ENCODE assay signal across 9 cellular contexts in the genomic region with DNA sequence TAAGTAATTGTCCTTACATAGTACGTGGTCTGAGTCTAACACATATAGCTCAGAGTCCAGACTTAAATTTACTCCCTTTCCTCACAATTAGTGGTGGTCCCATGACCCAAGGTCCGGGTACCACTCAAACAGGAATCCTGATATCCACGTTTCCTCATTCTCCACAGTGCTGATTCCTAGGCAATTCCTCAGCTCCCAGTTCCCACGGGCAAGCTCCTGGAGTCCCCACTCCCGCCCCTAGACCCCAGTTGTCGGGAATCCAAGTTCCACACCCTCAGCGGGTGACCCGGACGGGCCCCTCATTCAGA. TPM values are rescaled to one million over a fixed set of nuclear protein-coding genes. Genes with fewer than 3 reads are reported as not detected.
DNase-seq lines count a peak whose midpoint lies in the region; ATAC-seq and TF ChIP-seq lines count a peak whose summit lies in the region.
"Had no signal": no experiment of that assay in that cellular context is flagged by ENCODE, and none has a peak within 500 bp of the region (broad histone marks: within the 10 kb centered on the region; RNA-seq: fewer than 3 reads in every experiment).

No MANE protein-coding gene starts in this region.

- DNase-seq in left ventricle myocardium inferior = no peak
- DNase-seq in left cardiac atrium = no peak
- no peak for DNase-seq in mesothelial cell of epicardium (ENCODE audit: low spot score in 2 of 2, unreplicated experiment in 2 of 2)
- DNase-seq in aorta = no peak
- DNase-seq in stimulated activated CD4-positive, alpha-beta T cell treated with anti-CD3 and anti-CD28 coated beads, Interleukin-2, amount 100 ng/mL, for 24 hours = no peak
- no peak for DNase-seq in medulla oblongata (ENCODE audit: extremely low spot score)

- no peaks in the 10 kb centered on the region for H3K27me3 ChIP-seq in left ventricle myocardium inferior (ENCODE audit: low read depth)
- H3K27me3 ChIP-seq in aorta (ENCODE audit: control insufficient read depth in 1 of 2, insufficient read depth in 2 of 2, low read length in 1 of 2) = no peaks in the 10 kb centered on the region

- H3K36me3 Mint-ChIP-seq in brain (peaks cover 31% of the 10 kb centered on the region), mesothelial cell of epicardium (peaks cover 15% of the 10 kb centered on the region)

- H3K4me3 ChIP-seq in left ventricle myocardium inferior (peak overlapping the region; percentile 99), aorta (ENCODE audit: low read length in 2 of 2) (peak overlapping the region; percentile 93 to 95)

- WGBS in aorta, 2 donors = 0% methylated on average over 9 of the region's 9 CpGs

- H3K27me3 Mint-ChIP-seq in brain (peaks cover 20% of the 10 kb centered on the region), mesothelial cell of epicardium (ENCODE audit: low read depth) (no peaks in the 10 kb centered on the region)

- TF ChIP-seq CTCF in left ventricle myocardium inferior (IDR thresholded peaks at IDR 0.05; ENCODE audit: borderline replicate concordance) (no peak), brain (conservative IDR thresholded peaks at IDR 0.05) (no peak), mesothelial cell of epicardium (IDR thresholded peaks at IDR 0.05; ENCODE audit: unreplicated experiment) (no peak)

- intact Hi-C loops in left ventricle myocardium inferior (cut with micrococcal nuclease) = no loop called here
- intact Hi-C loops in left cardiac atrium (cut with DNase I) = no loop called here
- intact Hi-C loops in aorta (cut with DNase I) = no loop called here

- H3K4me1 Mint-ChIP-seq in brain = peaks cover 57% of the 10 kb centered on the region
- peaks cover 30% of the 10 kb centered on the region for H3K4me1 Mint-ChIP-seq in mesothelial cell of epicardium

- no peaks in the 10 kb centered on the region for H3K9me3 ChIP-seq in left ventricle myocardium inferior (replicated peaks)
- no peaks in the 10 kb centered on the region for H3K9me3 ChIP-seq in aorta (ENCODE audit: control insufficient read depth, low read length)

- H3K4me1 ChIP-seq in left ventricle myocardium inferior (peaks cover 64% of the 10 kb centered on the region), aorta (ENCODE audit: control insufficient read depth in 1 of 2, insufficient read depth in 2 of 2, low read length in 2 of 2) (peaks cover 0 to 4% of the 10 kb centered on the region in 2 donors)

- H3K27ac Mint-ChIP-seq in brain (peak overlapping the region; percentile 91 to 96 (median 95)), mesothelial cell of epicardium (peak overlapping the region; percentile 95)

- ATAC-seq in left cardiac atrium (no peak), aorta (ENCODE audit: low FRiP score) (no peak), HG03135 (IDR thresholded peaks at IDR 0.05; ENCODE audit: unreplicated experiment) (no peak)

- H3K36me3 ChIP-seq in left ventricle myocardium inferior = peaks cover 41% of the 10 kb centered on the region
- H3K36me3 ChIP-seq in aorta (ENCODE audit: control insufficient read depth in 1 of 2, insufficient read depth in 2 of 2, low read length in 1 of 2) = no peaks in the 10 kb centered on the region

- peak overlapping the region; percentile 91 to 99 (median 95) for H3K4me3 Mint-ChIP-seq in brain
- peak overlapping the region; percentile 89 for H3K4me3 Mint-ChIP-seq in mesothelial cell of epicardium

- H3K9me3 Mint-ChIP-seq in brain (no peaks in the 10 kb centered on the region), mesothelial cell of epicardium (no peaks in the 10 kb centered on the region)

- H3K27ac ChIP-seq in left ventricle myocardium inferior (replicated peaks) (peak overlapping the region; percentile 97), aorta (ENCODE audit: low read depth in 1 of 2, low read length in 2 of 2) (peak overlapping the region in 1 of 2 donors; percentile 38)

RNA-seq across cellular contexts. Expression of a gene that starts 0.6 kb away (rescaled TPM):
- 122 TPM for total RNA-seq in left ventricle myocardium inferior
- 100 to 1,000 TPM; 112 to 122 TPM for total RNA-seq in left cardiac atrium
- 303 TPM for polyA plus RNA-seq in brain (ENCODE audit: insufficient read depth, low read depth, low replicate concordance)
- 148 to 161 TPM (median 156 TPM) in 3 replicates for total RNA-seq in mesothelial cell of epicardium
- total RNA-seq in aorta = 100 to 1,000 TPM; 119 to 121 TPM
- 100 to 1,000 TPM; 233 to 289 TPM for polyA plus RNA-seq in aorta

RNA-seq across cellular contexts. Expression of a gene that starts 3.4 kb away (rescaled TPM):
- total RNA-seq in left ventricle myocardium inferior = 65.1 TPM
- total RNA-seq in left cardiac atrium = 10 to 100 TPM; 51.2 to 52.5 TPM
- 138 TPM for polyA plus RNA-seq in brain (ENCODE audit: insufficient read depth, low read depth, low replicate concordance)
- 44.6 to 49.8 TPM (median 46.9 TPM) in 3 replicates for total RNA-seq in mesothelial cell of epicardium
- 10 to 100 TPM; 35.4 to 42.2 TPM for total RNA-seq in aorta
- polyA plus RNA-seq in aorta = 10 to 100 TPM; 61.2 to 70.6 TPM

RNA-seq across cellular contexts. Expression of a gene that starts 10.1 kb away (rescaled TPM):
- total RNA-seq in left ventricle myocardium inferior (33.1 TPM), left cardiac atrium (10 to 100 TPM; 33.8 to 53.6 TPM), mesothelial cell of epicardium (105 to 116 TPM (median 105 TPM) in 3 replicates), aorta (10 to 100 TPM; 61.5 to 71.8 TPM)
- polyA plus RNA-seq in brain (ENCODE audit: insufficient read depth, low read depth, low replicate concordance) (119 TPM), aorta (10 to 100 TPM; 15.2 to 38.5 TPM)

RNA-seq across cellular contexts. Expression of a gene that starts 17.7 kb away (rescaled TPM):
- total RNA-seq in left ventricle myocardium inferior (not detected), left cardiac atrium (not detected), mesothelial cell of epicardium (not detected in 3 replicates), aorta (not detected)
- polyA plus RNA-seq in brain (ENCODE audit: insufficient read depth, low read depth, low replicate concordance) (0.20 TPM), aorta (1 to 10 TPM in 1 of 2 donors, not detected in 1; 2.5 TPM)
- total RNA-seq: SK-MEL-5 had no signal

RNA-seq across cellular contexts. Expression of a gene that starts 37.4 kb away (rescaled TPM):
- total RNA-seq in left ventricle myocardium inferior = 1.8 TPM
- 1 to 10 TPM; 1.4 to 2.3 TPM for total RNA-seq in left cardiac atrium
- polyA plus RNA-seq in brain (ENCODE audit: insufficient read depth, low read depth, low replicate concordance) = 10.7 TPM
- total RNA-seq in mesothelial cell of epicardium = 9.6 to 9.8 TPM (median 9.8 TPM) in 3 replicates
- 1 to 10 TPM; 1.9 to 4.8 TPM for total RNA-seq in aorta
- polyA plus RNA-seq in aorta = 1 to 10 TPM; 4.1 to 5.4 TPM
